In the genomic region with DNA sequence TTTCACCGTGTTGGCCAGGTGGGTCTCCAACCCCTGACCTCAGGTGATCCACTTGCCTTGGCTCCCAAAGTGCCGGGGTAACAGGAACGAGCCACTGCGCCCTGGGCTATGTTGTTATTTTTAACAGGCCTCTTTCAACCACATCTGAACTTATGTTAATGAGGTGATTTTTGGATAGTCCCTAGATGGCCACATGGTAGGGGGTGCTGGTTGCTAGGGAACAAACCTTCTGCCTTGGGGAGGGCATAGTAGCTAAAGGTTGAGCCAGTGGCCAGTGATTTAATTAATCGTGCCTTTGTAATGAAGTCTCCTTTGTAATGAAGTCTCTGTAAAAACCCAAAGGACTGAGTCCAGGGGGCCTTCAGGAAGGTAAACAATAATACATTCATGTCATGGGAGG, we compare ENCODE assay signal across 10 cellular contexts. TPM values are rescaled to one million over a fixed set of nuclear protein-coding genes. Genes with fewer than 3 reads are reported as not detected.
A peak's percentile ranks its signal among the peaks of the same experiment; 100 is the strongest.
DNase-seq lines count a peak whose midpoint lies in the region; ATAC-seq and TF ChIP-seq lines count a peak whose summit lies in the region.
"Had no signal": no experiment of that assay in that cellular context is flagged by ENCODE, and none has a peak within 500 bp of the region (broad histone marks: within the 10 kb centered on the region; RNA-seq: fewer than 3 reads in every experiment).

No MANE protein-coding gene starts in this region.

- H3K4me2 ChIP-seq in fibroblast of lung (ENCODE audit: extremely low read depth, insufficient read depth, low read length), result no peak overlapping the region

- H3K27ac Mint-ChIP-seq in Caco-2 (ENCODE audit: unreplicated experiment) (peak overlapping the region; percentile 88), T-cell (peak overlapping the region; percentile 16 to 36)

- peaks cover 97% of the 10 kb centered on the region for H3K36me3 Mint-ChIP-seq in Caco-2 (ENCODE audit: insufficient read depth, unreplicated experiment)
- peaks cover 58% of the 10 kb centered on the region for H3K36me3 Mint-ChIP-seq in T-cell

- intact Hi-C loops in Caco-2 (cut with micrococcal nuclease; ENCODE audit: unreplicated experiment), result no loop called here
- intact Hi-C loops in sciatic nerve (cut with DNase I), result no loop called here

- BruUV-seq in Caco-2 (replicated peaks; lab: Mats Ljungman, UMichigan), result no TSS peak

- no peak for ATAC-seq in T-cell (replicated peaks in 1 of 4)
- ATAC-seq in sciatic nerve, result peak; percentile 9
- no peak for ATAC-seq in GM18858 (IDR thresholded peaks at IDR 0.05; ENCODE audit: unreplicated experiment)
- ATAC-seq: mucosa of descending colon, Panc1 had no signal

- no peaks in the 10 kb centered on the region for H3K9me3 ChIP-seq in Caco-2
- H3K9me3 ChIP-seq in fibroblast of lung (ENCODE audit: control insufficient read depth, insufficient read depth, low read depth, low read length), result no peaks in the 10 kb centered on the region
- H3K9me3 ChIP-seq: mucosa of descending colon had no signal

- H3K27ac ChIP-seq in fibroblast of lung (ENCODE audit: insufficient read depth, low read length), result peak overlapping the region; percentile 84

- no peak overlapping the region for H3K9ac ChIP-seq in fibroblast of lung (ENCODE audit: insufficient read depth, low read length)

- H2AFZ ChIP-seq in fibroblast of lung (ENCODE audit: low read length), result no peak overlapping the region

- peaks cover 66% of the 10 kb centered on the region for H3K4me1 ChIP-seq in Caco-2
- H3K4me1 ChIP-seq in fibroblast of lung (ENCODE audit: control insufficient read depth, extremely low read depth, insufficient read depth, low read length), result peaks cover 23% of the 10 kb centered on the region

- H3K79me2 ChIP-seq in fibroblast of lung (ENCODE audit: control insufficient read depth, insufficient read depth, low read length), result peaks cover 61% of the 10 kb centered on the region

- H3K9me3 Mint-ChIP-seq in Caco-2 (ENCODE audit: unreplicated experiment) (no peaks in the 10 kb centered on the region), T-cell (no peaks in the 10 kb centered on the region)

- peaks cover 65% of the 10 kb centered on the region for H3K4me1 Mint-ChIP-seq in Caco-2 (ENCODE audit: low read depth, unreplicated experiment)
- H3K4me1 Mint-ChIP-seq in T-cell, result peaks cover 53 to 72% (median 60%) of the 10 kb centered on the region in 3 donors

- H3K36me3 ChIP-seq in Caco-2 (ENCODE audit: control insufficient read depth, insufficient read depth, low read length), result peaks cover 5% of the 10 kb centered on the region
- H3K36me3 ChIP-seq in fibroblast of lung (ENCODE audit: control insufficient read depth, insufficient read depth, low read length), result peaks cover 11% of the 10 kb centered on the region

- DNase-seq in Caco-2 (peak in 1 of 2 experiments; percentile 14), T-cell (no peak), fibroblast of lung (ENCODE audit: low read depth in 2 of 2) (no peak), sciatic nerve (ENCODE audit: low spot score) (peak; percentile 36), DMS153 treated with DMSO at 0.1 percent for 48 hours (lab: John Stamatoyannopoulos, UW; ENCODE audit: unreplicated experiment) (no peak), DMS53 treated with DMSO at 0.1 percent for 48 hours (lab: John Stamatoyannopoulos, UW; ENCODE audit: unreplicated experiment) (no peak), GOT3 (lab: John Stamatoyannopoulos, UW) (no peak)
- DNase-seq: mucosa of descending colon had no signal

- H3K4me3 ChIP-seq in Caco-2 (ENCODE audit: low read depth, low read length) (no peak overlapping the region), fibroblast of lung (replicated peaks in 1 of 4; ENCODE audit: control extremely low read depth in 1 of 4, insufficient read depth in 1 of 4, low read depth in 3 of 4, low read length in 4 of 4) (peak overlapping the region in 1 of 4 experiments; percentile 14)
- H3K4me3 ChIP-seq: mucosa of descending colon had no signal

- no peaks in the 10 kb centered on the region for H3K27me3 ChIP-seq in Caco-2 (replicated peaks; ENCODE audit: control insufficient read depth, insufficient read depth, low read length)
- H3K27me3 ChIP-seq in fibroblast of lung (ENCODE audit: control insufficient read depth, insufficient read depth, low read length), result no peaks in the 10 kb centered on the region

- H3K4me3 Mint-ChIP-seq in Caco-2 (ENCODE audit: unreplicated experiment) (peak overlapping the region; percentile 53), T-cell (no peak overlapping the region)

- no peak for TF ChIP-seq CTCF in Caco-2 (IDR thresholded peaks at IDR 0.05; ENCODE audit: insufficient read depth in 1 of 2, low read depth in 1 of 2, low read length in 1 of 2, severe bottlenecking in 1 of 2, unreplicated experiment in 1 of 2)
- no peak for TF ChIP-seq CTCF in fibroblast of lung (conservative IDR thresholded peaks at IDR 0.05 in 1 of 2, IDR thresholded peaks at IDR 0.05 in 1 of 2; ENCODE audit: low read depth in 1 of 2, low read length in 2 of 2)

- H3K27me3 Mint-ChIP-seq in Caco-2 (ENCODE audit: insufficient read depth, unreplicated experiment) (no peaks in the 10 kb centered on the region), T-cell (no peaks in the 10 kb centered on the region)

- CTCF ChIA-PET in Caco-2 (lab: Charles Lee) (interaction anchor here (1.9 to 2.6 kb wide), 2 partner anchors 11 to 16 kb away, joined by 5 to 17 read pairs; a partner anchor contains a TSS), T-cell (lab: Charles Lee) (interaction anchor here (0.6 to 5.6 kb wide), 4 partner anchors 15 to 1449 kb away, joined by 3 to 74 read pairs (median 7); a partner anchor contains a TSS)

- POLR2A ChIA-PET in Caco-2 (lab: Charles Lee), result interaction anchor here (4.0 kb wide), 1 partner anchor 16 kb away, joined by 52 read pairs; a partner anchor contains a TSS
- POLR2A ChIA-PET in T-cell (lab: Charles Lee), result interaction anchor here in 1 of 2 donors (1.1 kb wide), 1 partner anchor 10 kb away, joined by 3 read pairs; no protein-coding TSS in a partner anchor

- H4K20me1 ChIP-seq in fibroblast of lung (ENCODE audit: control insufficient read depth, extremely low read depth, insufficient read depth, low read length), result no peaks in the 10 kb centered on the region

RNA-seq across cellular contexts. Expression of a gene that starts 9.1 kb away (rescaled TPM):
- total RNA-seq in Caco-2 (2022) (38.7 and 39.0 TPM in 2 replicates), T-cell (10 to 100 TPM; 11.2 to 39.0 (median 33.8) TPM), fibroblast of lung (5.6 and 8.3 TPM in 2 replicates), sciatic nerve (13.0 TPM)
- 2.0 and 2.8 TPM in 2 replicates for polyA plus RNA-seq in fibroblast of lung
- 10.7 and 12.1 TPM in 2 replicates for polyA plus RNA-seq in fibroblast of lung (2012)
- 0.41 and 1.3 TPM in 2 replicates for polyA minus RNA-seq in fibroblast of lung (ENCODE audit: low replicate concordance)

RNA-seq across cellular contexts. Expression of a gene that starts 16.1 kb away (rescaled TPM):
- total RNA-seq in Caco-2 (2022), result 244 and 250 TPM in 2 replicates
- total RNA-seq in T-cell, result 100 to 1,000 TPM in 2 of 5 donors, 10 to 100 TPM in 3; 82.8 to 111 (median 86.8) TPM
- total RNA-seq in fibroblast of lung, result 145 and 151 TPM in 2 replicates
- 208 and 225 TPM in 2 replicates for polyA plus RNA-seq in fibroblast of lung
- polyA plus RNA-seq in fibroblast of lung (2012), result 217 and 249 TPM in 2 replicates
- 38.6 and 41.2 TPM in 2 replicates for polyA minus RNA-seq in fibroblast of lung (ENCODE audit: low replicate concordance)
- total RNA-seq in sciatic nerve, result 120 TPM
